In the genomic region with DNA sequence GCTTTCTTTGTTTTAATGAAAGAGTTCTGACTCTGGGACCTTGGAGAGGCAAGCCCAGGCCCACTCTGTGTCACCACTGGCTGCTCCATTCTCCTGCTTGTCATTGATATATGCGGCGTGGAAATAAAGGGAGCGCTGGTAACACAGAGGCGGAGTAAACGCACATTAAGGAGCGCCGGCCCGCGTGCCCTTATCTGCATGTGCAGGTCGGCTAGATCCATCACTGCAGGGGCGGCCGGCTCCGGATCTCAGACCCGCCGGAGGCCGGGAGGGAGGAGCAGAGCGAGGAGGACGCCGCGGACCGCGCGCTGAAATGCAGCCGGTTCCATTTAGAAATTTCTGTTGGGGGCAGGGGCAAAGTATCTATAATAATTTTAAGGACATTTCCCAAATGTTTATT, we compare ENCODE assay signal across 20 cellular contexts.
DNase-seq lines count a peak whose midpoint lies in the region; ATAC-seq and TF ChIP-seq lines count a peak whose summit lies in the region.
"Had no signal": no experiment of that assay in that cellular context is flagged by ENCODE, and none has a peak within 500 bp of the region (broad histone marks: within the 10 kb centered on the region; RNA-seq: fewer than 3 reads in every experiment).

No MANE protein-coding gene starts in this region.

- H3K36me3 Mint-ChIP-seq in neural progenitor cell = no peaks in the 10 kb centered on the region
- H3K36me3 Mint-ChIP-seq in stimulated activated memory B cell treated with anti-CD40 and anti-IgM and Interleukin-4, amounts not matched to agents 10 μg/mL and 1 μg/mL and 100 μg/mL, for 72 hours = no peaks in the 10 kb centered on the region
- H3K36me3 Mint-ChIP-seq: WTC11 had no signal

- intact Hi-C loops in left ventricle myocardium superior (cut with micrococcal nuclease) = no loop called here

- H3K9me3 Mint-ChIP-seq in neural progenitor cell = peaks cover 8% of the 10 kb centered on the region
- H3K9me3 Mint-ChIP-seq in stimulated activated memory B cell treated with anti-CD40 and anti-IgM and Interleukin-4, amounts not matched to agents 10 μg/mL and 1 μg/mL and 100 μg/mL, for 72 hours = no peaks in the 10 kb centered on the region
- H3K9me3 Mint-ChIP-seq: WTC11 had no signal

- peaks cover 8% of the 10 kb centered on the region for H3K27me3 Mint-ChIP-seq in neural progenitor cell (ENCODE audit: insufficient read depth, low read depth)
- H3K27me3 Mint-ChIP-seq in stimulated activated memory B cell treated with anti-CD40 and anti-IgM and Interleukin-4, amounts not matched to agents 10 μg/mL and 1 μg/mL and 100 μg/mL, for 72 hours = peaks cover 85% of the 10 kb centered on the region

- H3F3A ChIP-seq in neural progenitor cell (ENCODE audit: low read depth) = no peaks in the 10 kb centered on the region

- H3K9me3 ChIP-seq in right atrium auricular region (no peaks in the 10 kb centered on the region), neural progenitor cell (ENCODE audit: low read depth) (no peaks in the 10 kb centered on the region), upper lobe of left lung (no peaks in the 10 kb centered on the region)
- H3K9me3 ChIP-seq: body of pancreas, neutrophil had no signal

- H3K27me3 ChIP-seq in right atrium auricular region = no peaks in the 10 kb centered on the region
- peaks cover 21% of the 10 kb centered on the region for H3K27me3 ChIP-seq in neural progenitor cell
- no peaks in the 10 kb centered on the region for H3K27me3 ChIP-seq in upper lobe of left lung
- H3K27me3 ChIP-seq: body of pancreas had no signal

- no peak overlapping the region for H3K4me2 ChIP-seq in neural progenitor cell

- TF ChIP-seq CTCF in right atrium auricular region (IDR thresholded peaks at IDR 0.05) (no peak), neural progenitor cell (IDR thresholded peaks at IDR 0.05) (no peak), upper lobe of left lung (IDR thresholded peaks at IDR 0.05) (no peak)

- 86 to 91% methylated on average over 24 of the region's 24 CpGs for WGBS in upper lobe of left lung, 2 donors

- H3K27ac ChIP-seq in right atrium auricular region (no peak overlapping the region), neural progenitor cell (no peak overlapping the region), upper lobe of left lung (no peak overlapping the region)
- H3K27ac ChIP-seq: body of pancreas, GM23248, neutrophil had no signal

- peaks cover 10% of the 10 kb centered on the region for H3K4me1 Mint-ChIP-seq in neural progenitor cell
- H3K4me1 Mint-ChIP-seq in stimulated activated memory B cell treated with anti-CD40 and anti-IgM and Interleukin-4, amounts not matched to agents 10 μg/mL and 1 μg/mL and 100 μg/mL, for 72 hours = no peaks in the 10 kb centered on the region

- no peak overlapping the region for H3K27ac Mint-ChIP-seq in neural progenitor cell
- no peak overlapping the region for H3K27ac Mint-ChIP-seq in stimulated activated memory B cell treated with anti-CD40 and anti-IgM and Interleukin-4, amounts not matched to agents 10 μg/mL and 1 μg/mL and 100 μg/mL, for 72 hours
- H3K27ac Mint-ChIP-seq: WTC11 had no signal

- H3K36me3 ChIP-seq in right atrium auricular region = no peaks in the 10 kb centered on the region
- H3K36me3 ChIP-seq in neural progenitor cell = no peaks in the 10 kb centered on the region
- no peaks in the 10 kb centered on the region for H3K36me3 ChIP-seq in upper lobe of left lung
- H3K36me3 ChIP-seq: neutrophil had no signal

- TF ChIP-seq EP300 in upper lobe of left lung (IDR thresholded peaks at IDR 0.05) = no peak

- ATAC-seq in left ventricle myocardium superior = no peak
- ATAC-seq in upper lobe of left lung (ENCODE audit: low FRiP score in 2 of 2) = no peak
- no peak for ATAC-seq in stimulated activated memory B cell treated with anti-CD40 and anti-IgM and Interleukin-4, amounts not matched to agents 10 μg/mL and 1 μg/mL and 100 μg/mL, for 72 hours
- ATAC-seq: body of pancreas, WTC11 had no signal

- H3K4me1 ChIP-seq in right atrium auricular region = no peaks in the 10 kb centered on the region
- H3K4me1 ChIP-seq in neural progenitor cell = no peaks in the 10 kb centered on the region
- no peaks in the 10 kb centered on the region for H3K4me1 ChIP-seq in upper lobe of left lung
- H3K4me1 ChIP-seq: body of pancreas had no signal

- H4K20me1 ChIP-seq in neural progenitor cell (ENCODE audit: low read depth) = no peaks in the 10 kb centered on the region

- no peaks in the 10 kb centered on the region for H3K79me2 ChIP-seq in neural progenitor cell (ENCODE audit: low read depth)

- H3K9ac ChIP-seq in neural progenitor cell = no peak overlapping the region
- H3K9ac ChIP-seq: GM23248 had no signal

- DNase-seq in right atrium auricular region (ENCODE audit: low spot score) (peak; percentile 48), left ventricle myocardium superior (no peak), ecto neural progenitor cell (ENCODE audit: low spot score) (peak; percentile 20), neural progenitor cell (ENCODE audit: low spot score) (peak; percentile 0), upper lobe of left lung (peak; percentile 14 to 79), NCI-H2081 (lab: John Stamatoyannopoulos, UW) (no peak), MV-4-11 (lab: John Stamatoyannopoulos, UW) (no peak)
- DNase-seq: activated CD4-positive, alpha-beta T cell treated with anti-CD3 and anti-CD28 coated beads, Interleukin-2, amount 50 U/mL, for 4 hours; activated gamma-delta T cell; activated T-cell treated with anti-CD3 and anti-CD28 coated beads for 4 hours; body of pancreas; GM23248; NCI-H1092 treated with DMSO at 0.1 percent for 48 hours; NCI-H187 treated with DMSO at 0.1 percent for 48 hours; NCI-H69; SHP77 treated with DMSO at 0.1 percent for 48 hours; stimulated activated CD4-positive, alpha-beta T cell treated with anti-CD3 and anti-CD28 coated beads, Interleukin-2, amount 100 ng/mL, for 24 hours had no signal

- no peak overlapping the region for H2AFZ ChIP-seq in neural progenitor cell (replicated peaks)
- H2AFZ ChIP-seq: GM23248 had no signal

- H3K4me3 ChIP-seq in right atrium auricular region (no peak overlapping the region), neural progenitor cell (no peak overlapping the region), upper lobe of left lung (no peak overlapping the region)
- H3K4me3 ChIP-seq: body of pancreas, GM23248 had no signal

- no peak overlapping the region for H3K4me3 Mint-ChIP-seq in neural progenitor cell
- H3K4me3 Mint-ChIP-seq in stimulated activated memory B cell treated with anti-CD40 and anti-IgM and Interleukin-4, amounts not matched to agents 10 μg/mL and 1 μg/mL and 100 μg/mL, for 72 hours = no peak overlapping the region
- H3K4me3 Mint-ChIP-seq: WTC11 had no signal

- no peak for TF ChIP-seq POLR2A in upper lobe of left lung (IDR thresholded peaks at IDR 0.05)

Comparison
In these comparisons a context has a peak if more than half of its experiments do, and no peak if none do; other contexts are left out.
1. DNase-seq: peak in right atrium auricular region (single experiment), ecto neural progenitor cell (single experiment), neural progenitor cell (single experiment) and upper lobe of left lung (2 of 2); none in left ventricle myocardium superior (single experiment), NCI-H2081 (0 of 2) and MV-4-11 (single experiment).